31 cellular contexts compared by ENCODE assay signal in the genomic region with DNA sequence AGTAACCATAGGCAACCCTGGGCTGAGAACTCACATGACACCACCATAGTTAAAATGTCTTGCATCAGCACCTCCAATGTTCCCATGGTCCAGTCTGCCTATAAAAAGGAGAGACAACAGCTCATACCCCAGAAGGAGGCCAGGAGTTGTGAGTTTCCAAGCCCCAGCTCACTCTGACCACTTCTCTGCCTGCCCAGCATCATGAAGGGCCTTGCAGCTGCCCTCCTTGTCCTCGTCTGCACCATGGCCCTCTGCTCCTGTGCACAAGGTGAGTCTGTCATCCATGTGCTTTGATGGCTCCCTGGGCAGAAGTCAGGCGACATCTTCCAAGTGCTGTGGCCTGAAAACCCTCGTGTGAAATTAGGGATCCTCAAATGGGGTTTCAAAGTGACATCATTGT. TPM values are rescaled to one million over a fixed set of nuclear protein-coding genes. Genes with fewer than 3 reads are reported as not detected.
"Had no signal": no experiment of that assay in that cellular context is flagged by ENCODE, and none has a peak within 500 bp of the region (broad histone marks: within the 10 kb centered on the region; RNA-seq: fewer than 3 reads in every experiment).

A gene with protein sequence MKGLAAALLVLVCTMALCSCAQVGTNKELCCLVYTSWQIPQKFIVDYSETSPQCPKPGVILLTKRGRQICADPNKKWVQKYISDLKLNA (plus strand): TSS at position 131 of the 400 bp plus-strand sequence. CDS start 71 bp downstream, at position 202.

- H3K27me3 Mint-ChIP-seq: activated naive CD8-positive, alpha-beta T cell had no signal

- H3K9me3 Mint-ChIP-seq: activated CD4-positive, alpha-beta T cell treated with anti-CD3 and anti-CD28 coated beads, Interleukin-2, amount 10 ng/mL, durations not matched to agents 24 days and 14 days; mesothelial cell of epicardium had no signal

- H3K4me1 Mint-ChIP-seq: activated CD4-positive, alpha-beta T cell treated with anti-CD3 and anti-CD28 coated beads, Interleukin-2, amount 10 ng/mL, durations not matched to agents 24 days and 14 days; mesothelial cell of epicardium had no signal

- H3K4me1 ChIP-seq: adrenal gland, ascending aorta, esophagus squamous epithelium, gastroesophageal sphincter, pancreas, psoas muscle, right atrium auricular region, stomach, suprapubic skin, transverse colon had no signal

- H3K4me3 Mint-ChIP-seq: activated CD4-positive, alpha-beta memory T cell treated with anti-CD3 and anti-CD28 coated beads, Interleukin-2, amount 10 ng/mL, durations not matched to agents 7 days and 5 days; activated CD4-positive, alpha-beta T cell treated with anti-CD3 and anti-CD28 coated beads, Interleukin-2, amount 10 ng/mL, durations not matched to agents 24 days and 14 days; activated naive CD8-positive, alpha-beta T cell; activated T-helper 1 cell treated with anti-CD3 and anti-CD28 coated beads, Interleukin-12 subunit alpha, Interleukin-12 subunit beta, Interleukin-2, Interleukin-4 antibody, amounts not matched to agents 30 ng/mL and 10 ng/mL and 1 ng/mL, durations not matched to agents 14 hours and 24 hours and 36 hours; mesothelial cell of epicardium; naive thymus-derived CD8-positive, alpha-beta T cell had no signal

- H3K27ac ChIP-seq: adrenal gland, ascending aorta, brain microvascular endothelial cell, dorsolateral prefrontal cortex, esophagus squamous epithelium, gastroesophageal sphincter, neutrophil, pancreas, psoas muscle, right atrium auricular region, stomach, suprapubic skin, transverse colon, VCaP had no signal

- H3K36me3 Mint-ChIP-seq: activated naive CD8-positive, alpha-beta T cell; mesothelial cell of epicardium had no signal

- ATAC-seq: activated CD4-positive, CD25-positive, alpha-beta regulatory T cell treated with anti-CD3 and anti-CD28 coated beads, Interleukin-2, amount 50 U/mL, for 24 hours; gastroesophageal sphincter; left colon; naive thymus-derived CD8-positive, alpha-beta T cell; pancreas; psoas muscle; SK-N-SH treated with all-trans-retinoic acid at 6 μM for 48 hours had no signal

- DNase-seq: activated CD4-positive, alpha-beta memory T cell treated with anti-CD3 and anti-CD28 coated beads, Interleukin-2, amount 10 ng/mL, durations not matched to agents 7 days and 5 days; activated CD4-positive, alpha-beta T cell treated with anti-CD3 and anti-CD28 coated beads, Interleukin-2, amount 10 ng/mL, durations not matched to agents 24 days and 14 days; activated gamma-delta T cell treated with Interleukin-2 at 50 U/mL for 16 hours; adrenal gland; brain microvascular endothelial cell; caudate nucleus; dorsolateral prefrontal cortex; esophagus squamous epithelium; head of caudate nucleus; islet precursor cell; left colon; naive thymus-derived CD8-positive, alpha-beta T cell; pancreas; psoas muscle; stimulated activated CD4-positive, alpha-beta T cell treated with anti-CD3 and anti-CD28 coated beads, Interleukin-1b, Interleukin-23, amount 100 ng/mL, for 48 hours; stomach; transverse colon had no signal

- H3K27ac Mint-ChIP-seq: activated CD4-positive, alpha-beta memory T cell treated with anti-CD3 and anti-CD28 coated beads, Interleukin-2, amount 10 ng/mL, durations not matched to agents 7 days and 5 days; activated CD4-positive, alpha-beta T cell treated with anti-CD3 and anti-CD28 coated beads, Interleukin-2, amount 10 ng/mL, durations not matched to agents 24 days and 14 days; activated naive CD8-positive, alpha-beta T cell; activated T-helper 1 cell treated with anti-CD3 and anti-CD28 coated beads, Interleukin-12 subunit alpha, Interleukin-12 subunit beta, Interleukin-2, Interleukin-4 antibody, amounts not matched to agents 30 ng/mL and 10 ng/mL and 1 ng/mL, durations not matched to agents 14 hours and 24 hours and 36 hours; mesothelial cell of epicardium had no signal

- H3K36me3 ChIP-seq: adrenal gland, ascending aorta, brain microvascular endothelial cell, esophagus squamous epithelium, gastroesophageal sphincter, neutrophil, pancreas, right atrium auricular region, stomach, suprapubic skin, transverse colon had no signal

- H3K27me3 ChIP-seq: adrenal gland, ascending aorta, brain microvascular endothelial cell, esophagus squamous epithelium, neutrophil, pancreas, right atrium auricular region, stomach, transverse colon had no signal

- H3K9me3 ChIP-seq: adrenal gland, ascending aorta, esophagus squamous epithelium, gastroesophageal sphincter, neutrophil, pancreas, psoas muscle, right atrium auricular region, stomach, suprapubic skin, transverse colon had no signal

- H3K4me3 ChIP-seq: adrenal gland, ascending aorta, dorsolateral prefrontal cortex, esophagus squamous epithelium, gastroesophageal sphincter, pancreas, psoas muscle, right atrium auricular region, stomach, suprapubic skin, transverse colon had no signal

RNA-seq across cellular contexts. Expression of the gene that starts here (rescaled TPM):
- total RNA-seq: activated CD4-positive, alpha-beta memory T cell treated with anti-CD3 and anti-CD28 coated beads, Interleukin-2, amount 10 ng/mL, durations not matched to agents 7 days and 5 days; activated CD4-positive, alpha-beta T cell treated with anti-CD3 and anti-CD28 coated beads, Interleukin-2, amount 10 ng/mL, durations not matched to agents 24 days and 14 days; activated T-helper 1 cell treated with anti-CD3 and anti-CD28 coated beads, Interleukin-12 subunit alpha, Interleukin-12 subunit beta, Interleukin-2, Interleukin-4 antibody, amounts not matched to agents 30 ng/mL and 10 ng/mL and 1 ng/mL, durations not matched to agents 14 hours and 24 hours and 36 hours; ascending aorta; lung microvascular endothelial cell; mesothelial cell of epicardium; naive thymus-derived CD8-positive, alpha-beta T cell; skeletal muscle tissue; T-helper 2 cell treated with Interferon-gamma antibody and Interleukin-4, amounts not matched to agents 100 ng/mL and 5 ng/mL, for 36 hours had no signal
- polyA plus RNA-seq: naive thymus-derived CD8-positive, alpha-beta T cell; pancreas had no signal
